In the genomic region with DNA sequence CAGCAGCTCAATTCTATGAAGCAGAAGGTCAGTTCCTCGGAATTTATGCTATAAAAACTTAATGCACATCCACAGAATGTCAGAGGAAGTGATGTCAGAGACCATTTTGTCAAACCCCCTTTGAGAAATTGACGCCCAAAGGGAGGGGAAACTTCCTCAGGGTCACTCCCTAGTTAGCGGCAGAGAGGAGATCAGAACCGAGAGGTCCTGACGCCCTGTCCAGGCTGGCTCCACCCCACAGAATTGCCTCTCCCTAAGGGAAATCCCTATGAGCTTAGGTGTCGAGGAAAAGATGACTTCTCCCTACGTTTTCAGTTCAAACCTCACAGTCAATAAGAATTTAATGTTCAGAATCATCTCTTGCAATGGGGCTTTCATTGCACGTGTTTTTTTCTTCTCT, we compare ENCODE assay signal across 27 cellular contexts.
"Had no signal": no experiment of that assay in that cellular context is flagged by ENCODE, and none has a peak within 500 bp of the region (broad histone marks: within the 10 kb centered on the region; RNA-seq: fewer than 3 reads in every experiment).

No MANE protein-coding gene starts in this region.

- H3K9me3 ChIP-seq: neutrophil, psoas muscle, right lobe of liver, tibial nerve, uterus had no signal

- H3K36me3 Mint-ChIP-seq: mesothelial cell of epicardium; naive B cell; natural killer cell; stimulated activated memory B cell treated with anti-CD40 and anti-IgM and Interleukin-4, amounts not matched to agents 10 μg/mL and 1 μg/mL and 100 μg/mL, for 72 hours; type B pancreatic cell had no signal

- H3K4me1 Mint-ChIP-seq: naive B cell; natural killer cell; neural progenitor cell; stimulated activated memory B cell treated with anti-CD40 and anti-IgM and Interleukin-4, amounts not matched to agents 10 μg/mL and 1 μg/mL and 100 μg/mL, for 72 hours had no signal

- H3K9me3 Mint-ChIP-seq: mesothelial cell of epicardium; naive B cell; natural killer cell; nephron progenitor cell; neural progenitor cell; stimulated activated memory B cell treated with anti-CD40 and anti-IgM and Interleukin-4, amounts not matched to agents 10 μg/mL and 1 μg/mL and 100 μg/mL, for 72 hours; stimulated activated naive CD8-positive, alpha-beta T cell treated with anti-CD3 and anti-CD28 coated beads, Interleukin-15, amount 100 ng/mL, for 72 hours had no signal

- DNase-seq: kidney glomerular epithelial cell; left cardiac atrium; mesendoderm; naive B cell; natural killer cell; nephron progenitor cell; occipital lobe; psoas muscle; right lobe of liver; stimulated activated CD4-positive, alpha-beta T cell treated with anti-CD3 and anti-CD28 coated beads, Interleukin-1b, Interleukin-23, amount 100 ng/mL, for 48 hours; stimulated activated CD4-positive, alpha-beta T cell treated with anti-CD3 and anti-CD28 coated beads, Interleukin-2, amount 100 ng/mL, for 48 hours; stimulated activated CD4-positive, alpha-beta T cell treated with anti-CD3 and anti-CD28 coated beads, Interleukin-4, amount 100 ng/mL, for 4 hours; stimulated activated CD8-positive, alpha-beta memory T cell treated with anti-CD3 and anti-CD28 coated beads, Interleukin-4, amount 100 ng/mL, for 48 hours; stimulated activated naive CD4-positive, alpha-beta T cell treated with Interleukin-2 at 50 U/mL for 16 hours; stimulated activated naive CD8-positive, alpha-beta T cell treated with anti-CD3 and anti-CD28 coated beads, Interleukin-15, amount 100 ng/mL, for 72 hours; substantia nigra; uterus had no signal

- H3K4me3 ChIP-seq: lung, neural progenitor cell, psoas muscle, right lobe of liver, smooth muscle cell, tibial nerve, uterus had no signal

- H3K27me3 ChIP-seq: neural progenitor cell, neutrophil, right lobe of liver, tibial nerve, uterus had no signal

- H3K27ac Mint-ChIP-seq: mesothelial cell of epicardium; naive B cell; natural killer cell; nephron progenitor cell; neural progenitor cell; stimulated activated memory B cell treated with anti-CD40 and anti-IgM and Interleukin-4, amounts not matched to agents 10 μg/mL and 1 μg/mL and 100 μg/mL, for 72 hours; stimulated activated naive CD8-positive, alpha-beta T cell treated with anti-CD3 and anti-CD28 coated beads, Interleukin-15, amount 100 ng/mL, for 72 hours; type B pancreatic cell had no signal

- H3K27ac ChIP-seq: neural progenitor cell, neutrophil, parathyroid adenoma, psoas muscle, right lobe of liver, tibial nerve, uterus had no signal

- ATAC-seq: left cardiac atrium; left lobe of liver; natural killer cell; psoas muscle; right lobe of liver; stimulated activated memory B cell treated with anti-CD40 and anti-IgM and Interleukin-4, amounts not matched to agents 10 μg/mL and 1 μg/mL and 100 μg/mL, for 72 hours; stimulated activated naive CD8-positive, alpha-beta T cell treated with anti-CD3 and anti-CD28 coated beads, Interleukin-15, amount 100 ng/mL, for 72 hours had no signal

- H3K27me3 Mint-ChIP-seq: stimulated activated naive CD8-positive, alpha-beta T cell treated with anti-CD3 and anti-CD28 coated beads, Interleukin-15, amount 100 ng/mL, for 72 hours had no signal

- H3K4me3 Mint-ChIP-seq: mesothelial cell of epicardium; naive B cell; natural killer cell; nephron progenitor cell; neural progenitor cell; stimulated activated memory B cell treated with anti-CD40 and anti-IgM and Interleukin-4, amounts not matched to agents 10 μg/mL and 1 μg/mL and 100 μg/mL, for 72 hours; stimulated activated naive CD8-positive, alpha-beta T cell treated with anti-CD3 and anti-CD28 coated beads, Interleukin-15, amount 100 ng/mL, for 72 hours; type B pancreatic cell had no signal
